ENCODE assay signal across 25 cellular contexts in the genomic region with DNA sequence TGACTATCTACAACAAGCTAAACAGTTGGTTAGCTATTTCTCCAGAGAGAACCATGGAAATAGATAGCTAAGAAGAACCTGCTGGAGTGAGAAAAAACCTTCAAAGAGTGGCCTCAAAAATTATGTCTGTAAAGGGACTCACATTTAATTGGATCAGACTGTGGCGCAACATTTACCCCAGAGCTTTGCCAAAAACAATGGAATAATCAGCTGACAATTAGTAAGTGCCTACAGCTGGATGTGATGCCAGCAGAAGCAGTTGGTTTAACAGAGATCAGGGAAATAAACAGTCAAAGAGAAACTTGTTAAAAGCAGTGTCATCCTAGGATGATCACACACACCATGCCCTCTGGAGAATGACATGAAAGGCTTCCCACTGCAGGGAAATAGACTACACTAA.
"Had no signal": no experiment of that assay in that cellular context is flagged by ENCODE, and none has a peak within 500 bp of the region (broad histone marks: within the 10 kb centered on the region; RNA-seq: fewer than 3 reads in every experiment).

No MANE protein-coding gene starts in this region.

- ATAC-seq: activated CD8-positive, alpha-beta memory T cell treated with anti-CD3 and anti-CD28 coated beads, Interleukin-2, amount 10 ng/mL, durations not matched to agents 7 days and 5 days; activated CD8-positive, alpha-beta T cell treated with anti-CD3 and anti-CD28 coated beads, Interleukin-2, amount 10 ng/mL, durations not matched to agents 7 days and 5 days; activated naive CD8-positive, alpha-beta T cell treated with anti-CD3 and anti-CD28 coated beads, Interleukin-2, amount 50 U/mL, for 24 hours; gastrocnemius medialis; left cardiac atrium; left ventricle myocardium superior; stimulated activated naive B cell treated with anti-CD40 and anti-IgM and Interleukin-4, amounts not matched to agents 10 μg/mL and 1 μg/mL and 100 μg/mL, for 72 hours had no signal

- H3K9me3 Mint-ChIP-seq: activated B cell treated with CpG ODN at 0.5 μM for 24 hours; activated naive CD4-positive, alpha-beta T cell treated with anti-CD3 and anti-CD28 coated beads, Interleukin-2, amount 50 U/mL, for 24 hours; activated naive CD8-positive, alpha-beta T cell treated with anti-CD3 and anti-CD28 coated beads, Interleukin-2, amount 50 U/mL, for 24 hours; activated T-helper 2 cell treated with anti-CD3 and anti-CD28 coated beads, Interferon-gamma antibody, Interleukin-2, Interleukin-4, amounts not matched to agents 10 μg/mL and 5 μg/mL and 100 μg/mL, durations not matched to agents 14 hours and 24 hours and 36 hours; nephron progenitor cell; stimulated activated naive B cell treated with anti-CD40 and anti-IgM and Interleukin-4, amounts not matched to agents 10 μg/mL and 1 μg/mL and 100 μg/mL, for 72 hours had no signal

- H3K27ac ChIP-seq: gastrocnemius medialis, neutrophil, prostate gland, right atrium auricular region, tibial nerve had no signal

- H3K36me3 Mint-ChIP-seq: activated CD8-positive, alpha-beta memory T cell treated with anti-CD3 and anti-CD28 coated beads, Interleukin-2, amount 10 ng/mL, durations not matched to agents 7 days and 5 days; activated naive CD4-positive, alpha-beta T cell treated with anti-CD3 and anti-CD28 coated beads, Interleukin-2, amount 50 U/mL, for 24 hours; naive B cell; stimulated activated naive B cell treated with anti-CD40 and anti-IgM and Interleukin-4, amounts not matched to agents 10 μg/mL and 1 μg/mL and 100 μg/mL, for 72 hours had no signal

- H3K4me3 ChIP-seq: gastrocnemius medialis, prostate gland, right atrium auricular region, tibial nerve had no signal

- H3K27ac Mint-ChIP-seq: activated B cell treated with CpG ODN at 0.5 μM for 24 hours; activated CD8-positive, alpha-beta memory T cell treated with anti-CD3 and anti-CD28 coated beads, Interleukin-2, amount 10 ng/mL, durations not matched to agents 7 days and 5 days; activated CD8-positive, alpha-beta T cell treated with anti-CD3 and anti-CD28 coated beads, Interleukin-2, amount 10 ng/mL, durations not matched to agents 7 days and 5 days; activated naive CD4-positive, alpha-beta T cell treated with anti-CD3 and anti-CD28 coated beads, Interleukin-2, amount 50 U/mL, for 24 hours; activated naive CD8-positive, alpha-beta T cell treated with anti-CD3 and anti-CD28 coated beads, Interleukin-2, amount 50 U/mL, for 24 hours; activated T-helper 2 cell treated with anti-CD3 and anti-CD28 coated beads, Interferon-gamma antibody, Interleukin-2, Interleukin-4, amounts not matched to agents 10 μg/mL and 5 μg/mL and 100 μg/mL, durations not matched to agents 14 hours and 24 hours and 36 hours; naive B cell; nephron progenitor cell; stimulated activated naive B cell treated with anti-CD40 and anti-IgM and Interleukin-4, amounts not matched to agents 10 μg/mL and 1 μg/mL and 100 μg/mL, for 72 hours had no signal

- DNase-seq: activated B cell treated with CpG ODN at 0.5 μM for 24 hours; activated CD4-positive, alpha-beta T cell treated with anti-CD3 and anti-CD28 coated beads, Interleukin-2, amount 50 U/mL, for 1 hour; activated CD8-positive, alpha-beta memory T cell treated with anti-CD3 and anti-CD28 coated beads, Interleukin-2, amount 10 ng/mL, durations not matched to agents 7 days and 5 days; activated CD8-positive, alpha-beta T cell treated with anti-CD3 and anti-CD28 coated beads, Interleukin-2, amount 10 ng/mL, durations not matched to agents 7 days and 5 days; activated naive CD8-positive, alpha-beta T cell treated with anti-CD3 and anti-CD28 coated beads, Interleukin-2, amount 50 U/mL, for 24 hours; activated T-cell treated with anti-CD3 and anti-CD28 coated beads, Interleukin-2, amount 50 U/mL, for 48 hours; dermis blood vessel endothelial cell; effector CD4-positive, alpha-beta T cell; erythroblast; gastrocnemius medialis; hippocampal formation; left cardiac atrium; left ventricle myocardium superior; naive B cell; nephron progenitor cell; stimulated activated CD4-positive, alpha-beta T cell treated with anti-CD3 and anti-CD28 coated beads, Interleukin-15, amount 100 ng/mL, for 24 hours; stimulated activated CD4-positive, alpha-beta T cell treated with anti-CD3 and anti-CD28 coated beads, Interleukin-2, amount 100 ng/mL, for 24 hours; stimulated activated naive B cell treated with anti-CD40 and anti-IgM and Interleukin-4, amounts not matched to agents 10 μg/mL and 1 μg/mL and 100 μg/mL, for 72 hours; T-helper 2 cell had no signal

- H3K4me1 ChIP-seq: prostate gland, right atrium auricular region, tibial nerve had no signal

- H3K9me3 ChIP-seq: gastrocnemius medialis, neutrophil, prostate gland, tibial nerve had no signal

- H3K4me1 Mint-ChIP-seq: activated B cell treated with CpG ODN at 0.5 μM for 24 hours; activated CD8-positive, alpha-beta memory T cell treated with anti-CD3 and anti-CD28 coated beads, Interleukin-2, amount 10 ng/mL, durations not matched to agents 7 days and 5 days; activated naive CD4-positive, alpha-beta T cell treated with anti-CD3 and anti-CD28 coated beads, Interleukin-2, amount 50 U/mL, for 24 hours; activated naive CD8-positive, alpha-beta T cell treated with anti-CD3 and anti-CD28 coated beads, Interleukin-2, amount 50 U/mL, for 24 hours; naive B cell had no signal

- H3K27me3 ChIP-seq: gastrocnemius medialis, neutrophil, right atrium auricular region, tibial nerve had no signal

- H3K4me3 Mint-ChIP-seq: activated B cell treated with CpG ODN at 0.5 μM for 24 hours; activated CD8-positive, alpha-beta memory T cell treated with anti-CD3 and anti-CD28 coated beads, Interleukin-2, amount 10 ng/mL, durations not matched to agents 7 days and 5 days; activated CD8-positive, alpha-beta T cell treated with anti-CD3 and anti-CD28 coated beads, Interleukin-2, amount 10 ng/mL, durations not matched to agents 7 days and 5 days; activated naive CD4-positive, alpha-beta T cell treated with anti-CD3 and anti-CD28 coated beads, Interleukin-2, amount 50 U/mL, for 24 hours; activated naive CD8-positive, alpha-beta T cell treated with anti-CD3 and anti-CD28 coated beads, Interleukin-2, amount 50 U/mL, for 24 hours; naive B cell; nephron progenitor cell; stimulated activated naive B cell treated with anti-CD40 and anti-IgM and Interleukin-4, amounts not matched to agents 10 μg/mL and 1 μg/mL and 100 μg/mL, for 72 hours had no signal

- H3K36me3 ChIP-seq: gastrocnemius medialis, neutrophil, prostate gland, right atrium auricular region, tibial nerve had no signal
